Comparison of ENCODE assay signal across 8 cellular contexts in the genomic region with DNA sequence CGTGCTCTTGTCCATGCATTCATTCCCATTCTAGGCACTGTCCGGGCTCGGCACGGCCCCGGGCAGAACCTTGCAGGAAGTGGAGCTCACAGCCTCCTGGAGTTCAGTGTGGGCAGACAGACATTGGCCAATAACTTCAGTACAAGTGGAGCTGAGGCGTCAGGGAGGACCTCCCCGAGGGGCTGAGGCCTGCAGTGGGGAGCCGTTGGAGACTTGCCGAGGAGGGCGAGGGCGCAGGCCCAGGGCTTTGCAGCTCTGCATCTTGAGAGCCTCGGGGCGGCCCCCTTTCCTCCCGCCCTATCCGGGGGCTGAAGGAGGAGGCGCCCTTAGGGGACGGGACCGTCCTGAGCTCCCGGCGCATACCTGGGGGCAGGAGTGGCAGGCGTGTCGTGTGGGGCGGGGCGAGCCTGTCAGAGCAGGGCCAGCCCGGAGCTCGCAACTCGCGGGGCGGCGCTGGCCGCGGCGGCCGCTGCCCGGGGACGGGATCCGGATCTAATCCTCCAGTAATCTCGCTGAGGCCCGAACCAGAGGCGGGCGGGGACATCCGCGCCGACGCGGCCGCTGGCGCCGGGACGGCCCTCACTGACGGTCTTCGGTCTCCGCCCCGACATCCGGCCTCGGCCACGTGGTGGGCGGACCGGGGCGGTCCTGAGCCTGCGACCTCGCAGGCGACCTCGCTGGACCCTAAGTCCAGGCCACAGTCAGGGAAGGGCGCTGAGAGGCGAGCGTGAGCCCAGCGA. TPM values are rescaled to one million over a fixed set of nuclear protein-coding genes. Genes with fewer than 3 reads are reported as not detected.
DNase-seq lines count a peak whose midpoint lies in the region; ATAC-seq and TF ChIP-seq lines count a peak whose summit lies in the region.

ACY1 (plus strand) TSS at position 698 of the 740 bp plus-strand sequence. CDS start 530 bp downstream, outside the sequence.

- ATAC-seq in HG02642 (IDR thresholded peaks at IDR 0.05; ENCODE audit: poor library complexity, unreplicated experiment) = peak; percentile 72

- no peaks in the 10 kb centered on the region for H3K36me3 ChIP-seq in colonic mucosa

- H3K27ac ChIP-seq in colonic mucosa = peak within 1 kb of the TSS; percentile 99

- H3K4me3 ChIP-seq in colonic mucosa = peak within 1 kb of the TSS; percentile 60

- H3K9me3 ChIP-seq in colonic mucosa = no peaks in the 10 kb centered on the region

- H3K9ac ChIP-seq in colonic mucosa (ENCODE audit: low read depth in 2 of 2, low read length in 2 of 2) = peak within 1 kb of the TSS; percentile 95 to 97

- no peaks in the 10 kb centered on the region for H3K27me3 ChIP-seq in colonic mucosa

- DNase-seq in NCI-H2081 (lab: John Stamatoyannopoulos, UW) = peak; percentile 24 to 70
- no peak for DNase-seq in NCI-H2081 treated with DMSO at 0.1 percent for 48 hours (lab: John Stamatoyannopoulos, UW)
- peak; percentile 66 for DNase-seq in NCI-H2196 (lab: John Stamatoyannopoulos, UW; ENCODE audit: unreplicated experiment)
- peak; percentile 54 to 68 for DNase-seq in activated CD4-positive, alpha-beta T cell treated with anti-CD3 and anti-CD28 coated beads for 4 hours
- peak; percentile 93 for DNase-seq in colonic mucosa
- peak; percentile 92 for DNase-seq in left kidney (ENCODE audit: low read depth, low spot score)
- DNase-seq in stimulated activated CD4-positive, alpha-beta T cell treated with anti-CD3 and anti-CD28 coated beads, Interleukin-2, amount 100 ng/mL, for 24 hours = peak; percentile 80 to 87

- peaks cover 13% of the 10 kb centered on the region for H3K4me1 ChIP-seq in colonic mucosa

- TF ChIP-seq CTCF in colonic mucosa (IDR thresholded peaks at IDR 0.05) = no peak

- intact Hi-C loops in colonic mucosa (cut with DNase I) = no loop called here

RNA-seq across cellular contexts. Expression of gene ACY1, which starts in this region (rescaled TPM):
- total RNA-seq in colonic mucosa = 100 to 1,000 TPM; 137 to 153 TPM
